ENCODE assay signal across 19 cellular contexts in the genomic region with DNA sequence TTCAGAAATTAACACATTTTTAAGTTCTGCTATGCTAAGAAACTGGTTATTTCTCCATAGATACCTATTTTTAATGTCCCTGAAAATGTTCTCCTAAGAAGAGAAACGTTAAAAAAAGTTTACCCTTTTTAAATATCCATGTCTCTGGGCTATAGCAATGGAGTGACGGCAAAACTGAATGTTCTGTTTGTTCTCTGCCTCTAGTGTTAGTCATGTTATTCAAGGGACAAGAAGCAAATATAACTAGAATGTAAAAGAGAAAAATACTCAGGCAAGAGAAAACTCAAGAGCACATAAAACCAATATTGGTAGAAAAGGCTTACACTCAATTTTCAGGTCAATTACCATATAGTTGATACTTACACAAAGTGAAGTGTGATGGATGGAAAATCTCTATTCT.
A peak's percentile ranks its signal among the peaks of the same experiment; 100 is the strongest.
DNase-seq lines count a peak whose midpoint lies in the region; ATAC-seq lines count a peak whose summit lies in the region.
"Had no signal": no experiment of that assay in that cellular context is flagged by ENCODE, and none has a peak within 500 bp of the region (broad histone marks: within the 10 kb centered on the region; RNA-seq: fewer than 3 reads in every experiment).

No MANE protein-coding gene starts in this region.

- DNase-seq in NCI-H1092 treated with DMSO at 0.1 percent for 48 hours (lab: John Stamatoyannopoulos, UW) (peak; percentile 5), NCI-H1092 (lab: John Stamatoyannopoulos, UW) (no peak), neuronal stem cell (ENCODE audit: low spot score) (no peak), aorta (no peak)
- no peak for DNase-seq in CD4-positive, alpha-beta memory T cell
- DNase-seq in stimulated activated CD8-positive, alpha-beta memory T cell treated with anti-CD3 and anti-CD28 coated beads, Interleukin-4, amount 100 ng/mL, for 48 hours, result no peak
- DNase-seq: 8988T; CD8-positive, alpha-beta memory T cell; GF-D8; NCI-H2171; NCI-H446 treated with DMSO at 0.1 percent for 48 hours; PC-9; SJCRH30 had no signal

- no CpG with 5 or more reads among the region's 2 CpGs for whole genome bisulfite sequencing in neuronal stem cell (ENCODE audit: extremely low coverage in 2 of 2, insufficient read length in 2 of 2, insufficient replicate concordance in 1 of 2), 2 donors
- 3 to 9% methylated on average over 2 of the region's 2 CpGs for WGBS in aorta, 2 donors

- CTCF ChIA-PET in CD4-positive, alpha-beta memory T cell (lab: Charles Lee; ENCODE audit: partially characterized antibody), result no interaction called here

- POLR2A ChIA-PET in CD4-positive, alpha-beta memory T cell (lab: Charles Lee; ENCODE audit: partially characterized antibody), result no interaction called here

- H4K91ac ChIP-seq in neuronal stem cell (ENCODE audit: low read depth, low read length, poor library complexity), result no peak overlapping the region

- H2AK5ac ChIP-seq in neuronal stem cell (ENCODE audit: low read depth, low read length), result no peak overlapping the region

- H4K8ac ChIP-seq in neuronal stem cell (ENCODE audit: low read depth, low read length), result no peak overlapping the region

- intact Hi-C loops in aorta (cut with DNase I), result no loop called here
- intact Hi-C loops in CD4-positive, alpha-beta memory T cell (cut with micrococcal nuclease), result no loop called here

- peak; percentile 68 for ATAC-seq in aorta (ENCODE audit: low FRiP score)
- ATAC-seq in GM21515 (IDR thresholded peaks at IDR 0.05; ENCODE audit: unreplicated experiment), result no peak
- ATAC-seq: GM23338, HCT116, K562 had no signal

- H3K23ac ChIP-seq in neuronal stem cell (ENCODE audit: low read depth, low read length, poor library complexity), result no peak overlapping the region

- no peak overlapping the region for H3K4ac ChIP-seq in neuronal stem cell (ENCODE audit: low read length)

- peaks cover 0 to 10% of the 10 kb centered on the region in 2 donors for H3K4me1 ChIP-seq in neuronal stem cell (ENCODE audit: control insufficient read depth in 2 of 2, insufficient read depth in 1 of 2, low read depth in 1 of 2, low read length in 2 of 2)
- peaks cover 4 to 14% of the 10 kb centered on the region in 2 donors for H3K4me1 ChIP-seq in aorta (ENCODE audit: control insufficient read depth in 1 of 2, insufficient read depth in 2 of 2, low read length in 2 of 2)
- H3K4me1 ChIP-seq in CD4-positive, alpha-beta memory T cell (ENCODE audit: insufficient read depth, low read length), result no peaks in the 10 kb centered on the region
- H3K4me1 ChIP-seq: BLaER1, SJCRH30 had no signal

- H3K27ac ChIP-seq in cingulate gyrus (ENCODE audit: low read depth, low read length) (peak overlapping the region; percentile 55), neuronal stem cell (replicated peaks; ENCODE audit: low read length) (no peak overlapping the region), aorta (ENCODE audit: low read depth in 1 of 2, low read length in 2 of 2) (peak overlapping the region in 1 of 2 donors; percentile 97)
- no peak overlapping the region for H3K27ac ChIP-seq in CD4-positive, alpha-beta memory T cell (ENCODE audit: low read depth, low read length)
- H3K27ac ChIP-seq: BLaER1, PC-9, SJCRH30 had no signal

- H3K36me3 ChIP-seq in neuronal stem cell (replicated peaks in 1 of 2; ENCODE audit: control insufficient read depth in 2 of 2, insufficient read depth in 2 of 2, low read length in 2 of 2), result no peaks in the 10 kb centered on the region
- no peaks in the 10 kb centered on the region for H3K36me3 ChIP-seq in aorta (ENCODE audit: control insufficient read depth in 1 of 2, insufficient read depth in 2 of 2, low read length in 1 of 2)
- no peaks in the 10 kb centered on the region for H3K36me3 ChIP-seq in CD4-positive, alpha-beta memory T cell (ENCODE audit: insufficient read depth, low read length)
- H3K36me3 ChIP-seq: BLaER1, SJCRH30 had no signal

- no peaks in the 10 kb centered on the region for H3K27me3 Mint-ChIP-seq in CD4-positive, alpha-beta memory T cell
- H3K27me3 Mint-ChIP-seq: CD8-positive, alpha-beta memory T cell had no signal

- H2BK15ac ChIP-seq in neuronal stem cell (ENCODE audit: low read length), result no peak overlapping the region

- no peaks in the 10 kb centered on the region for H3K27me3 ChIP-seq in neuronal stem cell (ENCODE audit: control insufficient read depth in 3 of 3, insufficient read depth in 3 of 3, low read depth in 1 of 3, low read length in 3 of 3)
- H3K27me3 ChIP-seq in aorta (ENCODE audit: control insufficient read depth in 1 of 2, insufficient read depth in 2 of 2, low read length in 1 of 2), result no peaks in the 10 kb centered on the region
- H3K27me3 ChIP-seq in CD4-positive, alpha-beta memory T cell (ENCODE audit: insufficient read depth, low read length), result no peaks in the 10 kb centered on the region
- H3K27me3 ChIP-seq: BLaER1, SJCRH30 had no signal

- no peak overlapping the region for H2BK5ac ChIP-seq in neuronal stem cell (ENCODE audit: low read length)

- H2BK120ac ChIP-seq in neuronal stem cell (ENCODE audit: low read depth, low read length), result no peak overlapping the region

- no peak overlapping the region for H3K9ac ChIP-seq in neuronal stem cell (ENCODE audit: low read depth, low read length, poor library complexity)
- H3K9ac ChIP-seq: BLaER1 had no signal

- no peaks in the 10 kb centered on the region for H3K4me1 Mint-ChIP-seq in CD4-positive, alpha-beta memory T cell
- H3K4me1 Mint-ChIP-seq: CD8-positive, alpha-beta memory T cell; GM23338 had no signal

- H3K79me1 ChIP-seq in neuronal stem cell (ENCODE audit: low read depth, low read length), result no peaks in the 10 kb centered on the region

- H3K9me3 Mint-ChIP-seq in CD4-positive, alpha-beta memory T cell, result peaks cover 0 to 4% (median 2%) of the 10 kb centered on the region in 8 donors
- H3K9me3 Mint-ChIP-seq: GM23338 had no signal

- H3K18ac ChIP-seq in neuronal stem cell (ENCODE audit: low read length), result no peak overlapping the region

- no peak overlapping the region for H2BK12ac ChIP-seq in neuronal stem cell (ENCODE audit: low read length)

- no peak overlapping the region for H3K27ac Mint-ChIP-seq in CD4-positive, alpha-beta memory T cell
- H3K27ac Mint-ChIP-seq: CD8-positive, alpha-beta memory T cell; GM23338 had no signal

- H3K4me3 ChIP-seq in neuronal stem cell (ENCODE audit: low read length in 2 of 2) (no peak overlapping the region), aorta (ENCODE audit: low read length in 2 of 2) (no peak overlapping the region)
- no peak overlapping the region for H3K4me3 ChIP-seq in CD4-positive, alpha-beta memory T cell (ENCODE audit: low read length in 2 of 2)
- H3K4me3 ChIP-seq: BLaER1, GM23338, K562, PC-9, SJCRH30 had no signal

- H3K9me3 ChIP-seq in neuronal stem cell (replicated peaks in 1 of 2; ENCODE audit: control insufficient read depth in 2 of 2, insufficient read depth in 1 of 2, low read depth in 1 of 2, low read length in 2 of 2), result no peaks in the 10 kb centered on the region
- H3K9me3 ChIP-seq in aorta (ENCODE audit: control insufficient read depth, low read length), result no peaks in the 10 kb centered on the region
- H3K9me3 ChIP-seq in CD4-positive, alpha-beta memory T cell (ENCODE audit: control insufficient read depth in 1 of 2, low read length in 2 of 2), result no peaks in the 10 kb centered on the region
- H3K9me3 ChIP-seq: BLaER1, SJCRH30 had no signal

- H3K14ac ChIP-seq in neuronal stem cell (ENCODE audit: low read length), result no peak overlapping the region

- H3K4me3 Mint-ChIP-seq in CD4-positive, alpha-beta memory T cell, result no peak overlapping the region
- H3K4me3 Mint-ChIP-seq: CD8-positive, alpha-beta memory T cell; GM23338 had no signal

- no peak overlapping the region for H3K4me2 ChIP-seq in neuronal stem cell (ENCODE audit: insufficient read depth, low read length, poor library complexity, severe bottlenecking)
- H3K4me2 ChIP-seq: BLaER1, GM23338, PC-9 had no signal

- peak overlapping the region; percentile 79 for H2AFZ ChIP-seq in neuronal stem cell (ENCODE audit: low read length)

- H3K36me3 Mint-ChIP-seq in CD4-positive, alpha-beta memory T cell, result no peaks in the 10 kb centered on the region
- H3K36me3 Mint-ChIP-seq: CD8-positive, alpha-beta memory T cell had no signal
